Comparison of ENCODE assay signal across 1 cellular context in the genomic region with DNA sequence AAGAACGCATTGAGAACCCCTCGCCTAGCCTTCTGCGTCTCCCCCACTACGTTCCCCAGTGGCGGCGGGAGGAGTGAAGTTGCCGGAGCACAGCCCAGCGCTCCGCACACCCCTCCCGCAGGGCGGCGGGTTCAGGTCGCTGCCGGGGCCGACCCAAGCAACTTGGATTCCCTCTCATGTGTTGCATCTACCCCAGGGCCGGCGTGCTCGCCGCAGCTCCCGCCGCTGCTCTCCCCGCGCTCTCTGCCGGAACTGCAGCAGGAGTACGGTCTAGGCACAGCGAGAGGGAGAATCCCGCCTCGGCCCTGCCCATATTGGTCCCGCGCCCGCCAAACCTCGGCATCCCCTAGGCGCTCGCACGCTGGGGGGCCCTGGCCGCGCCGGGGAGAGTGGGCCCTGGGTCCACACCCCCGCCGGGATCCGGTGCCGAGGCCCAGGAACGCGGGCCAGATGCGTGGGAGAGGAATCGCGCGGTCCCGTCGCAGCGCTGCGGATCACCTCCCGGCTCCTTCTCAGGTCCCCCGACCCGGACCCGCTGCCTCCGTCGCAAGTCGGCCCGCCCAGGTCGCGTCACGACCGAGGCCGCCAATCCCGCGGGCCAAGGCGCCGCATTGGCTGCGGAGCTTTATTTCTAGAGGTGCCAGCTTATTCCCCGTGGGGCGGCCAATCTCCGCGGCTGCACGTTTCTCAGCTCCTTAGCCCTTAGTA.
TF ChIP-seq lines count a peak whose summit lies in the region.

No MANE protein-coding gene starts in this region.

TF ChIP-seq in HepG2, 621 proteins besides CTCF, POLR2A, EP300 and RAD21 (continued from another document and continues in another):
- TF ChIP-seq, protein P1, sequence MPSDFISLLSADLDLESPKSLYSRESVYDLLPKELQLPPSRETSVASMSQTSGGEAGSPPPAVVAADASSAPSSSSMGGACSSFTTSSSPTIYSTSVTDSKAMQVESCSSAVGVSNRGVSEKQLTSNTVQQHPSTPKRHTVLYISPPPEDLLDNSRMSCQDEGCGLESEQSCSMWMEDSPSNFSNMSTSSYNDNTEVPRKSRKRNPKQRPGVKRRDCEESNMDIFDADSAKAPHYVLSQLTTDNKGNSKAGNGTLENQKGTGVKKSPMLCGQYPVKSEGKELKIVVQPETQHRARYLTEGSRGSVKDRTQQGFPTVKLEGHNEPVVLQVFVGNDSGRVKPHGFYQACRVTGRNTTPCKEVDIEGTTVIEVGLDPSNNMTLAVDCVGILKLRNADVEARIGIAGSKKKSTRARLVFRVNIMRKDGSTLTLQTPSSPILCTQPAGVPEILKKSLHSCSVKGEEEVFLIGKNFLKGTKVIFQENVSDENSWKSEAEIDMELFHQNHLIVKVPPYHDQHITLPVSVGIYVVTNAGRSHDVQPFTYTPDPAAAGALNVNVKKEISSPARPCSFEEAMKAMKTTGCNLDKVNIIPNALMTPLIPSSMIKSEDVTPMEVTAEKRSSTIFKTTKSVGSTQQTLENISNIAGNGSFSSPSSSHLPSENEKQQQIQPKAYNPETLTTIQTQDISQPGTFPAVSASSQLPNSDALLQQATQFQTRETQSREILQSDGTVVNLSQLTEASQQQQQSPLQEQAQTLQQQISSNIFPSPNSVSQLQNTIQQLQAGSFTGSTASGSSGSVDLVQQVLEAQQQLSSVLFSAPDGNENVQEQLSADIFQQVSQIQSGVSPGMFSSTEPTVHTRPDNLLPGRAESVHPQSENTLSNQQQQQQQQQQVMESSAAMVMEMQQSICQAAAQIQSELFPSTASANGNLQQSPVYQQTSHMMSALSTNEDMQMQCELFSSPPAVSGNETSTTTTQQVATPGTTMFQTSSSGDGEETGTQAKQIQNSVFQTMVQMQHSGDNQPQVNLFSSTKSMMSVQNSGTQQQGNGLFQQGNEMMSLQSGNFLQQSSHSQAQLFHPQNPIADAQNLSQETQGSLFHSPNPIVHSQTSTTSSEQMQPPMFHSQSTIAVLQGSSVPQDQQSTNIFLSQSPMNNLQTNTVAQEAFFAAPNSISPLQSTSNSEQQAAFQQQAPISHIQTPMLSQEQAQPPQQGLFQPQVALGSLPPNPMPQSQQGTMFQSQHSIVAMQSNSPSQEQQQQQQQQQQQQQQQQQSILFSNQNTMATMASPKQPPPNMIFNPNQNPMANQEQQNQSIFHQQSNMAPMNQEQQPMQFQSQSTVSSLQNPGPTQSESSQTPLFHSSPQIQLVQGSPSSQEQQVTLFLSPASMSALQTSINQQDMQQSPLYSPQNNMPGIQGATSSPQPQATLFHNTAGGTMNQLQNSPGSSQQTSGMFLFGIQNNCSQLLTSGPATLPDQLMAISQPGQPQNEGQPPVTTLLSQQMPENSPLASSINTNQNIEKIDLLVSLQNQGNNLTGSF (CRISPR knock-in tag; IDR thresholded peaks at IDR 0.05), result no peak
- no peak for TF ChIP-seq SKI (IDR thresholded peaks at IDR 0.05; ENCODE audit: partially characterized antibody)
- TF ChIP-seq ZNF570 (CRISPR knock-in tag; IDR thresholded peaks at IDR 0.05; ENCODE audit: borderline replicate concordance), result no peak
- no peak for TF ChIP-seq ZNF251 (CRISPR knock-in tag; IDR thresholded peaks at IDR 0.05)
- TF ChIP-seq, protein P2, sequence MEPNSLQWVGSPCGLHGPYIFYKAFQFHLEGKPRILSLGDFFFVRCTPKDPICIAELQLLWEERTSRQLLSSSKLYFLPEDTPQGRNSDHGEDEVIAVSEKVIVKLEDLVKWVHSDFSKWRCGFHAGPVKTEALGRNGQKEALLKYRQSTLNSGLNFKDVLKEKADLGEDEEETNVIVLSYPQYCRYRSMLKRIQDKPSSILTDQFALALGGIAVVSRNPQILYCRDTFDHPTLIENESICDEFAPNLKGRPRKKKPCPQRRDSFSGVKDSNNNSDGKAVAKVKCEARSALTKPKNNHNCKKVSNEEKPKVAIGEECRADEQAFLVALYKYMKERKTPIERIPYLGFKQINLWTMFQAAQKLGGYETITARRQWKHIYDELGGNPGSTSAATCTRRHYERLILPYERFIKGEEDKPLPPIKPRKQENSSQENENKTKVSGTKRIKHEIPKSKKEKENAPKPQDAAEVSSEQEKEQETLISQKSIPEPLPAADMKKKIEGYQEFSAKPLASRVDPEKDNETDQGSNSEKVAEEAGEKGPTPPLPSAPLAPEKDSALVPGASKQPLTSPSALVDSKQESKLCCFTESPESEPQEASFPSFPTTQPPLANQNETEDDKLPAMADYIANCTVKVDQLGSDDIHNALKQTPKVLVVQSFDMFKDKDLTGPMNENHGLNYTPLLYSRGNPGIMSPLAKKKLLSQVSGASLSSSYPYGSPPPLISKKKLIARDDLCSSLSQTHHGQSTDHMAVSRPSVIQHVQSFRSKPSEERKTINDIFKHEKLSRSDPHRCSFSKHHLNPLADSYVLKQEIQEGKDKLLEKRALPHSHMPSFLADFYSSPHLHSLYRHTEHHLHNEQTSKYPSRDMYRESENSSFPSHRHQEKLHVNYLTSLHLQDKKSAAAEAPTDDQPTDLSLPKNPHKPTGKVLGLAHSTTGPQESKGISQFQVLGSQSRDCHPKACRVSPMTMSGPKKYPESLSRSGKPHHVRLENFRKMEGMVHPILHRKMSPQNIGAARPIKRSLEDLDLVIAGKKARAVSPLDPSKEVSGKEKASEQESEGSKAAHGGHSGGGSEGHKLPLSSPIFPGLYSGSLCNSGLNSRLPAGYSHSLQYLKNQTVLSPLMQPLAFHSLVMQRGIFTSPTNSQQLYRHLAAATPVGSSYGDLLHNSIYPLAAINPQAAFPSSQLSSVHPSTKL (CRISPR knock-in tag; IDR thresholded peaks at IDR 0.05), result no peak
- TF ChIP-seq, protein P3, sequence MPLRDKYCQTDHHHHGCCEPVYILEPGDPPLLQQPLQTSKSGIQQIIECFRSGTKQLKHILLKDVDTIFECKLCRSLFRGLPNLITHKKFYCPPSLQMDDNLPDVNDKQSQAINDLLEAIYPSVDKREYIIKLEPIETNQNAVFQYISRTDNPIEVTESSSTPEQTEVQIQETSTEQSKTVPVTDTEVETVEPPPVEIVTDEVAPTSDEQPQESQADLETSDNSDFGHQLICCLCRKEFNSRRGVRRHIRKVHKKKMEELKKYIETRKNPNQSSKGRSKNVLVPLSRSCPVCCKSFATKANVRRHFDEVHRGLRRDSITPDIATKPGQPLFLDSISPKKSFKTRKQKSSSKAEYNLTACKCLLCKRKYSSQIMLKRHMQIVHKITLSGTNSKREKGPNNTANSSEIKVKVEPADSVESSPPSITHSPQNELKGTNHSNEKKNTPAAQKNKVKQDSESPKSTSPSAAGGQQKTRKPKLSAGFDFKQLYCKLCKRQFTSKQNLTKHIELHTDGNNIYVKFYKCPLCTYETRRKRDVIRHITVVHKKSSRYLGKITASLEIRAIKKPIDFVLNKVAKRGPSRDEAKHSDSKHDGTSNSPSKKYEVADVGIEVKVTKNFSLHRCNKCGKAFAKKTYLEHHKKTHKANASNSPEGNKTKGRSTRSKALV (CRISPR knock-in tag; IDR thresholded peaks at IDR 0.05), result no peak; the same call in none of the 2 replicates
- TF ChIP-seq RAD51 (IDR thresholded peaks at IDR 0.05; ENCODE audit: borderline replicate concordance), result no peak
- TF ChIP-seq CENPX (CRISPR knock-in tag; IDR thresholded peaks at IDR 0.05), result no peak; the same call in 1 of the 2 replicates
- TF ChIP-seq JDP2 (CRISPR knock-in tag; IDR thresholded peaks at IDR 0.05; ENCODE audit: borderline replicate concordance), result no peak
- TF ChIP-seq, protein P4, sequence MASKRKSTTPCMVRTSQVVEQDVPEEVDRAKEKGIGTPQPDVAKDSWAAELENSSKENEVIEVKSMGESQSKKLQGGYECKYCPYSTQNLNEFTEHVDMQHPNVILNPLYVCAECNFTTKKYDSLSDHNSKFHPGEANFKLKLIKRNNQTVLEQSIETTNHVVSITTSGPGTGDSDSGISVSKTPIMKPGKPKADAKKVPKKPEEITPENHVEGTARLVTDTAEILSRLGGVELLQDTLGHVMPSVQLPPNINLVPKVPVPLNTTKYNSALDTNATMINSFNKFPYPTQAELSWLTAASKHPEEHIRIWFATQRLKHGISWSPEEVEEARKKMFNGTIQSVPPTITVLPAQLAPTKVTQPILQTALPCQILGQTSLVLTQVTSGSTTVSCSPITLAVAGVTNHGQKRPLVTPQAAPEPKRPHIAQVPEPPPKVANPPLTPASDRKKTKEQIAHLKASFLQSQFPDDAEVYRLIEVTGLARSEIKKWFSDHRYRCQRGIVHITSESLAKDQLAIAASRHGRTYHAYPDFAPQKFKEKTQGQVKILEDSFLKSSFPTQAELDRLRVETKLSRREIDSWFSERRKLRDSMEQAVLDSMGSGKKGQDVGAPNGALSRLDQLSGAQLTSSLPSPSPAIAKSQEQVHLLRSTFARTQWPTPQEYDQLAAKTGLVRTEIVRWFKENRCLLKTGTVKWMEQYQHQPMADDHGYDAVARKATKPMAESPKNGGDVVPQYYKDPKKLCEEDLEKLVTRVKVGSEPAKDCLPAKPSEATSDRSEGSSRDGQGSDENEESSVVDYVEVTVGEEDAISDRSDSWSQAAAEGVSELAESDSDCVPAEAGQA (IDR thresholded peaks at IDR 0.05; ENCODE audit: low read depth), result no peak
- TF ChIP-seq, protein P4 (CRISPR knock-in tag; IDR thresholded peaks at IDR 0.05; ENCODE audit: borderline replicate concordance), result no peak
- TF ChIP-seq PPARG (CRISPR knock-in tag; conservative IDR thresholded peaks at IDR 0.05), result no peak
- no peak for TF ChIP-seq HMGA1 (CRISPR knock-in tag; conservative IDR thresholded peaks at IDR 0.05)
- TF ChIP-seq TMF1 (CRISPR knock-in tag; IDR thresholded peaks at IDR 0.05; ENCODE audit: low read depth), result peak; percentile 54; the same call in 1 of the 2 replicates
- TF ChIP-seq, protein P5, sequence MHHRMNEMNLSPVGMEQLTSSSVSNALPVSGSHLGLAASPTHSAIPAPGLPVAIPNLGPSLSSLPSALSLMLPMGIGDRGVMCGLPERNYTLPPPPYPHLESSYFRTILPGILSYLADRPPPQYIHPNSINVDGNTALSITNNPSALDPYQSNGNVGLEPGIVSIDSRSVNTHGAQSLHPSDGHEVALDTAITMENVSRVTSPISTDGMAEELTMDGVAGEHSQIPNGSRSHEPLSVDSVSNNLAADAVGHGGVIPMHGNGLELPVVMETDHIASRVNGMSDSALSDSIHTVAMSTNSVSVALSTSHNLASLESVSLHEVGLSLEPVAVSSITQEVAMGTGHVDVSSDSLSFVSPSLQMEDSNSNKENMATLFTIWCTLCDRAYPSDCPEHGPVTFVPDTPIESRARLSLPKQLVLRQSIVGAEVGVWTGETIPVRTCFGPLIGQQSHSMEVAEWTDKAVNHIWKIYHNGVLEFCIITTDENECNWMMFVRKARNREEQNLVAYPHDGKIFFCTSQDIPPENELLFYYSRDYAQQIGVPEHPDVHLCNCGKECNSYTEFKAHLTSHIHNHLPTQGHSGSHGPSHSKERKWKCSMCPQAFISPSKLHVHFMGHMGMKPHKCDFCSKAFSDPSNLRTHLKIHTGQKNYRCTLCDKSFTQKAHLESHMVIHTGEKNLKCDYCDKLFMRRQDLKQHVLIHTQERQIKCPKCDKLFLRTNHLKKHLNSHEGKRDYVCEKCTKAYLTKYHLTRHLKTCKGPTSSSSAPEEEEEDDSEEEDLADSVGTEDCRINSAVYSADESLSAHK (CRISPR knock-in tag; IDR thresholded peaks at IDR 0.05; ENCODE audit: borderline replicate concordance), result no peak
- TF ChIP-seq NCOA5 (CRISPR knock-in tag; IDR thresholded peaks at IDR 0.05), result no peak
- TF ChIP-seq NBN (conservative IDR thresholded peaks at IDR 0.05), result no peak
- peak; percentile 8; the same call in 1 of the 2 replicates for TF ChIP-seq MYC (CRISPR knock-in tag; IDR thresholded peaks at IDR 0.05; ENCODE audit: borderline replicate concordance)
- no peak for TF ChIP-seq ZNF572 (CRISPR knock-in tag; IDR thresholded peaks at IDR 0.05)
- no peak for TF ChIP-seq EHMT2 (IDR thresholded peaks at IDR 0.05; ENCODE audit: borderline replicate concordance, low read depth, low read length)
- TF ChIP-seq, protein P6, sequence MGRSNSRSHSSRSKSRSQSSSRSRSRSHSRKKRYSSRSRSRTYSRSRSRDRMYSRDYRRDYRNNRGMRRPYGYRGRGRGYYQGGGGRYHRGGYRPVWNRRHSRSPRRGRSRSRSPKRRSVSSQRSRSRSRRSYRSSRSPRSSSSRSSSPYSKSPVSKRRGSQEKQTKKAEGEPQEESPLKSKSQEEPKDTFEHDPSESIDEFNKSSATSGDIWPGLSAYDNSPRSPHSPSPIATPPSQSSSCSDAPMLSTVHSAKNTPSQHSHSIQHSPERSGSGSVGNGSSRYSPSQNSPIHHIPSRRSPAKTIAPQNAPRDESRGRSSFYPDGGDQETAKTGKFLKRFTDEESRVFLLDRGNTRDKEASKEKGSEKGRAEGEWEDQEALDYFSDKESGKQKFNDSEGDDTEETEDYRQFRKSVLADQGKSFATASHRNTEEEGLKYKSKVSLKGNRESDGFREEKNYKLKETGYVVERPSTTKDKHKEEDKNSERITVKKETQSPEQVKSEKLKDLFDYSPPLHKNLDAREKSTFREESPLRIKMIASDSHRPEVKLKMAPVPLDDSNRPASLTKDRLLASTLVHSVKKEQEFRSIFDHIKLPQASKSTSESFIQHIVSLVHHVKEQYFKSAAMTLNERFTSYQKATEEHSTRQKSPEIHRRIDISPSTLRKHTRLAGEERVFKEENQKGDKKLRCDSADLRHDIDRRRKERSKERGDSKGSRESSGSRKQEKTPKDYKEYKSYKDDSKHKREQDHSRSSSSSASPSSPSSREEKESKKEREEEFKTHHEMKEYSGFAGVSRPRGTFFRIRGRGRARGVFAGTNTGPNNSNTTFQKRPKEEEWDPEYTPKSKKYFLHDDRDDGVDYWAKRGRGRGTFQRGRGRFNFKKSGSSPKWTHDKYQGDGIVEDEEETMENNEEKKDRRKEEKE (IDR thresholded peaks at IDR 0.05), result no peak
